15 cellular contexts compared by ENCODE assay signal in genomic region chr5:1538276-1538675, GRCh38. TPM values are rescaled to one million over a fixed set of nuclear protein-coding genes. Genes with fewer than 3 reads are reported as not detected.
DNase-seq lines count a peak whose midpoint lies in the region; ATAC-seq and TF ChIP-seq lines count a peak whose summit lies in the region.
"Had no signal": no experiment of that assay in that cellular context is flagged by ENCODE, and none has a peak within 500 bp of the region (broad histone marks: within the 10 kb centered on the region; RNA-seq: fewer than 3 reads in every experiment).

No MANE protein-coding gene starts in this region.

- H3K9me2 ChIP-seq in SK-N-SH: no peaks in the 10 kb centered on the region

- 85% methylated on average over 11 of the region's 14 CpGs for WGBS in SK-N-SH (ENCODE audit: low lambda C conversion rate)

- H3K27ac ChIP-seq in SK-N-SH (ENCODE audit: low read depth in 2 of 2, low read length in 1 of 2): no peak overlapping the region
- H3K27ac ChIP-seq: dorsolateral prefrontal cortex, esophagus squamous epithelium had no signal

- POLR2A ChIA-PET in T-cell (lab: Charles Lee): no interaction called here
- POLR2A ChIA-PET in SK-N-SH (lab: Yijun Ruan, JAX): no interaction called here

- intact Hi-C loops in activated naive CD4-positive, alpha-beta T cell treated with anti-CD3 and anti-CD28 coated beads for 36 hours (cut with micrococcal nuclease): loop anchor here (10.0 kb wide), 1 partner anchor 257 kb away; the partner anchor contains the start of gene MRPL36

- no peaks in the 10 kb centered on the region for H3K36me3 ChIP-seq in SK-N-SH (replicated peaks in 1 of 2; ENCODE audit: control insufficient read depth in 1 of 2, insufficient read depth in 2 of 2, low read length in 1 of 2)
- H3K36me3 ChIP-seq: esophagus squamous epithelium had no signal

- TF ChIP-seq RAD21 in SK-N-SH (IDR thresholded peaks at IDR 0.05; ENCODE audit: low read length): no peak

- H3K4me1 ChIP-seq in SK-N-SH (ENCODE audit: control insufficient read depth in 1 of 2, insufficient read depth in 2 of 2, low read depth in 1 of 2, low read length in 1 of 2): no peaks in the 10 kb centered on the region; a peak in 1 of 4 replicates

- H3K9ac ChIP-seq in SK-N-SH: no peak overlapping the region

- H3K27me3 ChIP-seq in SK-N-SH (ENCODE audit: insufficient read depth): no peaks in the 10 kb centered on the region
- H3K27me3 ChIP-seq: esophagus squamous epithelium had no signal

- no peaks in the 10 kb centered on the region for H3K9me3 ChIP-seq in SK-N-SH
- H3K9me3 ChIP-seq: esophagus squamous epithelium had no signal

- H2AFZ ChIP-seq in SK-N-SH (ENCODE audit: low read depth): no peak overlapping the region

- no peaks in the 10 kb centered on the region for H3K79me2 ChIP-seq in SK-N-SH (ENCODE audit: insufficient read depth)

- no peak for TF ChIP-seq EP300 in SK-N-SH (IDR thresholded peaks at IDR 0.05; ENCODE audit: borderline replicate concordance in 1 of 2, low read depth in 1 of 2, low read length in 1 of 2)

- H4K20me1 ChIP-seq in SK-N-SH (ENCODE audit: insufficient read depth): no peaks in the 10 kb centered on the region

- no peak for ATAC-seq in T-cell (replicated peaks in 1 of 4)
- ATAC-seq in stimulated activated naive B cell treated with anti-CD40 and anti-IgM and Interleukin-4, amounts not matched to agents 10 μg/mL and 1 μg/mL and 100 μg/mL, for 72 hours (replicated peaks): no peak

- TF ChIP-seq CTCF in SK-N-SH (IDR thresholded peaks at IDR 0.05): no peak

- CTCF ChIA-PET in activated naive CD4-positive, alpha-beta T cell treated with anti-CD3 and anti-CD28 coated beads for 36 hours (lab: Charles Lee): interaction anchor here (1.0 kb wide), 1 partner anchor 107 kb away, joined by 3 read pairs; no protein-coding TSS in a partner anchor
- CTCF ChIA-PET in T-cell (lab: Charles Lee) (interaction anchor here in 1 of 2 donors (0.7 kb wide), 1 partner anchor 632 kb away, joined by 3 read pairs; no protein-coding TSS in a partner anchor), SK-N-SH (lab: Yijun Ruan, JAX) (interaction anchor here (1.7 kb wide), 1 partner anchor 70 kb away, joined by 3 read pairs; no protein-coding TSS in a partner anchor)

- no peak overlapping the region for H3K4me2 ChIP-seq in SK-N-SH

- peaks cover 7% of the 10 kb centered on the region for H3F3A ChIP-seq in SK-N-SH (replicated peaks; ENCODE audit: insufficient read depth)

- no peaks in the 10 kb centered on the region for H3K36me3 Mint-ChIP-seq in activated naive CD4-positive, alpha-beta T cell treated with anti-CD3 and anti-CD28 coated beads for 36 hours (ENCODE audit: low read depth)
- no peaks in the 10 kb centered on the region for H3K36me3 Mint-ChIP-seq in T-cell
- H3K36me3 Mint-ChIP-seq in stimulated activated naive B cell treated with anti-CD40 and anti-IgM and Interleukin-4, amounts not matched to agents 10 μg/mL and 1 μg/mL and 100 μg/mL, for 72 hours: peaks cover 0 to 3% of the 10 kb centered on the region in 2 donors
- H3K36me3 Mint-ChIP-seq: brain had no signal

- peak overlapping the region; percentile 19 for H3K27ac Mint-ChIP-seq in activated naive CD4-positive, alpha-beta T cell treated with anti-CD3 and anti-CD28 coated beads for 36 hours
- H3K27ac Mint-ChIP-seq in T-cell: peak overlapping the region; percentile 74 to 82
- H3K27ac Mint-ChIP-seq in stimulated activated naive B cell treated with anti-CD40 and anti-IgM and Interleukin-4, amounts not matched to agents 10 μg/mL and 1 μg/mL and 100 μg/mL, for 72 hours: peak overlapping the region; percentile 70

- no peak for DNase-seq in activated naive CD4-positive, alpha-beta T cell treated with anti-CD3 and anti-CD28 coated beads for 36 hours
- no peak for DNase-seq in activated naive CD4-positive, alpha-beta T cell (lab: John Stamatoyannopoulos, UW)
- DNase-seq in T-cell: no peak
- DNase-seq in mesenteric fat pad (ENCODE audit: low spot score): peak; percentile 77
- no peak for DNase-seq in stimulated activated naive B cell treated with anti-CD40 and anti-IgM and Interleukin-4, amounts not matched to agents 10 μg/mL and 1 μg/mL and 100 μg/mL, for 72 hours
- no peak for DNase-seq in NCI-H187 (lab: John Stamatoyannopoulos, UW)
- DNase-seq in SK-N-SH: no peak
- DNase-seq in cerebellar nuclear complex (lab: John Stamatoyannopoulos, UW): no peak
- DNase-seq: activated naive CD4-positive, alpha-beta T cell treated with Interleukin-2 at 50 U/mL for 16 hours; esophagus squamous epithelium; NCI-H1417 treated with DMSO at 0.1 percent for 48 hours; NCI-H2171; NCI-H774 had no signal

- H3K4me3 ChIP-seq in SK-N-SH (ENCODE audit: low read depth in 2 of 2, low read length in 1 of 2): no peak overlapping the region
- H3K4me3 ChIP-seq: dorsolateral prefrontal cortex, esophagus squamous epithelium had no signal

- no peak overlapping the region for H3K4me3 Mint-ChIP-seq in activated naive CD4-positive, alpha-beta T cell treated with anti-CD3 and anti-CD28 coated beads for 36 hours
- H3K4me3 Mint-ChIP-seq in T-cell: peak overlapping the region in 1 of 3 donors; percentile 11
- no peak overlapping the region for H3K4me3 Mint-ChIP-seq in stimulated activated naive B cell treated with anti-CD40 and anti-IgM and Interleukin-4, amounts not matched to agents 10 μg/mL and 1 μg/mL and 100 μg/mL, for 72 hours
- H3K4me3 Mint-ChIP-seq: brain had no signal

- no peaks in the 10 kb centered on the region for H3K9me3 Mint-ChIP-seq in activated naive CD4-positive, alpha-beta T cell treated with anti-CD3 and anti-CD28 coated beads for 36 hours
- H3K9me3 Mint-ChIP-seq in T-cell: no peaks in the 10 kb centered on the region
- H3K9me3 Mint-ChIP-seq in stimulated activated naive B cell treated with anti-CD40 and anti-IgM and Interleukin-4, amounts not matched to agents 10 μg/mL and 1 μg/mL and 100 μg/mL, for 72 hours: no peaks in the 10 kb centered on the region
- H3K9me3 Mint-ChIP-seq: brain had no signal

- H3K27me3 Mint-ChIP-seq in activated naive CD4-positive, alpha-beta T cell treated with anti-CD3 and anti-CD28 coated beads for 36 hours (ENCODE audit: low read depth): no peaks in the 10 kb centered on the region
- H3K27me3 Mint-ChIP-seq in T-cell: no peaks in the 10 kb centered on the region
- no peaks in the 10 kb centered on the region for H3K27me3 Mint-ChIP-seq in stimulated activated naive B cell treated with anti-CD40 and anti-IgM and Interleukin-4, amounts not matched to agents 10 μg/mL and 1 μg/mL and 100 μg/mL, for 72 hours

- peaks cover 16% of the 10 kb centered on the region for H3K4me1 Mint-ChIP-seq in activated naive CD4-positive, alpha-beta T cell treated with anti-CD3 and anti-CD28 coated beads for 36 hours (ENCODE audit: low read depth)
- H3K4me1 Mint-ChIP-seq in T-cell: peaks cover 27 to 37% (median 27%) of the 10 kb centered on the region in 3 donors
- H3K4me1 Mint-ChIP-seq in stimulated activated naive B cell treated with anti-CD40 and anti-IgM and Interleukin-4, amounts not matched to agents 10 μg/mL and 1 μg/mL and 100 μg/mL, for 72 hours: peaks cover 24 to 35% of the 10 kb centered on the region in 2 donors

TF ChIP-seq in SK-N-SH, 30 proteins besides CTCF, POLR2A, EP300 and RAD21 (continues in another document):
- TF ChIP-seq GATA2 (CRISPR knock-in tag; IDR thresholded peaks at IDR 0.05) (no peak), CHD2 (IDR thresholded peaks at IDR 0.05; ENCODE audit: low read length, partially characterized antibody) (no peak), YY1 (IDR thresholded peaks at IDR 0.05; ENCODE audit: low read depth) (no peak), GABPA (IDR thresholded peaks at IDR 0.05; ENCODE audit: low read depth) (no peak), MEF2A (IDR thresholded peaks at IDR 0.05; ENCODE audit: borderline replicate concordance, low read depth) (no peak), MAX (IDR thresholded peaks at IDR 0.05; ENCODE audit: low read depth) (no peak), EZH2phosphoT487 (IDR thresholded peaks at IDR 0.05; ENCODE audit: borderline replicate concordance, low read depth) (no peak), TEAD4 (IDR thresholded peaks at IDR 0.05; ENCODE audit: borderline replicate concordance, insufficient read depth) (no peak), ZBTB33 (IDR thresholded peaks at IDR 0.05; ENCODE audit: borderline replicate concordance, low read depth) (no peak), TCF12 (IDR thresholded peaks at IDR 0.05) (no peak), SMC3 (IDR thresholded peaks at IDR 0.05; ENCODE audit: low read depth, low read length) (no peak), PBX3 (IDR thresholded peaks at IDR 0.05) (no peak), FOXJ3 (CRISPR knock-in tag; IDR thresholded peaks at IDR 0.05) (no peak)

RNA-seq across cellular contexts. Expression of gene LPCAT1, which starts 14.5 kb away (rescaled TPM):
- total RNA-seq in activated naive CD4-positive, alpha-beta T cell treated with anti-CD3 and anti-CD28 coated beads for 36 hours: 10 to 100 TPM; 31.2 to 34.1 TPM
- 10 to 100 TPM; 27.9 to 57.7 (median 50.3) TPM for total RNA-seq in T-cell
- total RNA-seq in mesenteric fat pad: 45.7 TPM
- polyA plus RNA-seq in SK-N-SH (2012; rRNA removed): 32.5 and 42.3 TPM in 2 replicates
- polyA plus RNA-seq in SK-N-SH (2012; cell fraction: cytosol; rRNA removed): 30.1 and 38.3 TPM in 2 replicates
- 54.3 and 65.1 TPM in 2 replicates for polyA plus RNA-seq in SK-N-SH (2012; cell fraction: nucleus; rRNA removed)

Comparison
In these comparisons a context has a peak if more than half of its experiments do, and no peak if none do; other contexts are left out.
1. H3K27ac Mint-ChIP-seq: peak in every context shown above with its lines; median percentile 78 in T-cell; 70 in stimulated activated naive B cell treated with anti-CD40 and anti-IgM and Interleukin-4, amounts not matched to agents 10 μg/mL and 1 μg/mL and 100 μg/mL, for 72 hours; 19 in activated naive CD4-positive, alpha-beta T cell treated with anti-CD3 and anti-CD28 coated beads for 36 hours.